31 cellular contexts compared by ENCODE assay signal in the genomic region with DNA sequence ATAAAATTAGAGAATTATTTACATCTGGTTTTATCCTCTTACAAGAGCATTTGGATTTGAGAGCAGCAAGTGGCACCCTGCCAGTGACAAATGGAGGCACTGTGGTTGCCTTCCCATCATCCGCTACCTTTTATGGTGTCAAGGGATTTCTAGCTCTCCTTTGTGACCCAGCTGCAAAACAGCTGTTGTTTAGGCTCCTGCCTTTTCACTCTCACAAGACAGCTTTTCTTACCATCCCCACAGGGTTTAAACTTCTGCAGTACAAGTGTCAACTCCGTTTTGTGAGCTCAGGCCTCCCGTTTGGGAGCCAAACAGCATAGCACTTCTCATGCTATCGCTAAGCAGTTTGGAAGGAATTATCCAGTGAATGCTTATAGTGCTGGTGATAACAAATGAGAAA.
DNase-seq lines count a peak whose midpoint lies in the region; ATAC-seq and TF ChIP-seq lines count a peak whose summit lies in the region.
"Had no signal": no experiment of that assay in that cellular context is flagged by ENCODE, and none has a peak within 500 bp of the region (broad histone marks: within the 10 kb centered on the region; RNA-seq: fewer than 3 reads in every experiment).

No MANE protein-coding gene starts in this region.

- H3K27me3 Mint-ChIP-seq in natural killer cell treated with Interleukin-12 subunit alpha and Interleukin-12 subunit beta and Interleukin-15 and Interleukin-18, amount 100 ng/mL, for 72 hours = no peaks in the 10 kb centered on the region
- H3K27me3 Mint-ChIP-seq: activated naive CD8-positive, alpha-beta T cell treated with anti-CD3 and anti-CD28 coated beads for 36 hours; effector memory CD8-positive, alpha-beta T cell; naive thymus-derived CD4-positive, alpha-beta T cell had no signal

- DNase-seq in DMS 273 (lab: John Stamatoyannopoulos, UW; ENCODE audit: unreplicated experiment) (peak; percentile 4), DMS 273 treated with DMSO at 0.1 percent for 48 hours (lab: John Stamatoyannopoulos, UW) (no peak), NCI-H82 treated with DMSO at 0.1 percent for 48 hours (lab: John Stamatoyannopoulos, UW; ENCODE audit: unreplicated experiment) (peak; percentile 17), mucosa of descending colon (peak in 1 of 3 donors; percentile 30), skeletal muscle cell (ENCODE audit: low read depth) (peak; percentile 32), cerebellar nuclear complex (lab: John Stamatoyannopoulos, UW) (no peak), RWPE1 (ENCODE audit: low spot score) (no peak)
- no peak for DNase-seq in natural killer cell treated with Interleukin-12 subunit alpha and Interleukin-12 subunit beta and Interleukin-15 and Interleukin-18, amount 100 ng/mL, for 72 hours (ENCODE audit: low spot score)
- DNase-seq: activated CD4-positive, alpha-beta T cell treated with anti-CD3 and anti-CD28 coated beads for 1 hour; activated CD8-positive, alpha-beta T cell treated with anti-CD3 and anti-CD28 coated beads, Interleukin-2, amount 10 ng/mL, durations not matched to agents 7 days and 5 days; activated effector memory CD4-positive, alpha-beta T cell treated with anti-CD3 and anti-CD28 coated beads, Interleukin-2, amount 50 U/mL, for 16 hours; activated naive CD8-positive, alpha-beta T cell treated with anti-CD3 and anti-CD28 coated beads for 36 hours; aorta; cortex of kidney; effector memory CD8-positive, alpha-beta T cell; EL; foreskin keratinocyte; GOT3; immature natural killer cell; MV-4-11; naive thymus-derived CD4-positive, alpha-beta T cell; NCI-H226; ovary; right lobe of liver; SK-N-SH; stimulated activated CD4-positive, alpha-beta T cell treated with anti-CD3 and anti-CD28 coated beads, Interleukin-15, amount 100 ng/mL, for 24 hours; stimulated activated naive CD4-positive, alpha-beta T cell; T-helper 2 cell; testis had no signal

- H3K27ac ChIP-seq in RWPE1 = no peak overlapping the region
- H3K27ac ChIP-seq: 22Rv1, cardiac muscle cell, foreskin keratinocyte, ovary, right lobe of liver, testis had no signal

- no peaks in the 10 kb centered on the region for H3K9me3 ChIP-seq in mucosa of descending colon
- H3K9me3 ChIP-seq: ovary, right lobe of liver, SK-N-SH, testis had no signal

- CTCF ChIA-PET in RWPE1 (lab: Yijun Ruan, JAX) = interaction anchor here (0.5 to 0.7 kb wide), 3 partner anchors 485 to 1628 kb away, joined by 3 to 4 read pairs (median 3); no protein-coding TSS in a partner anchor

- peak; percentile 25 for ATAC-seq in mucosa of descending colon
- ATAC-seq in natural killer cell treated with Interleukin-12 subunit alpha and Interleukin-12 subunit beta and Interleukin-15 and Interleukin-18, amount 100 ng/mL, for 72 hours = no peak
- ATAC-seq: activated CD8-positive, alpha-beta T cell treated with anti-CD3 and anti-CD28 coated beads, Interleukin-2, amount 10 ng/mL, durations not matched to agents 7 days and 5 days; effector memory CD8-positive, alpha-beta T cell; foreskin keratinocyte; naive thymus-derived CD4-positive, alpha-beta T cell; right lobe of liver had no signal

- peaks cover 9% of the 10 kb centered on the region for H3K9me3 Mint-ChIP-seq in natural killer cell treated with Interleukin-12 subunit alpha and Interleukin-12 subunit beta and Interleukin-15 and Interleukin-18, amount 100 ng/mL, for 72 hours
- H3K9me3 Mint-ChIP-seq: activated naive CD8-positive, alpha-beta T cell treated with anti-CD3 and anti-CD28 coated beads for 36 hours had no signal

- no peak overlapping the region for H3K4me3 ChIP-seq in mucosa of descending colon
- no peak overlapping the region for H3K4me3 ChIP-seq in skeletal muscle cell (ENCODE audit: low read depth, low read length)
- H3K4me3 ChIP-seq: cardiac muscle cell, ovary, right lobe of liver, testis had no signal

- no peaks in the 10 kb centered on the region for H3K36me3 ChIP-seq in mucosa of descending colon (ENCODE audit: low read depth)
- H3K36me3 ChIP-seq: cardiac muscle cell, ovary, right lobe of liver had no signal

- no peak for TF ChIP-seq CTCF in mucosa of descending colon (IDR thresholded peaks at IDR 0.05)
- no peak for TF ChIP-seq CTCF in RWPE1 (conservative IDR thresholded peaks at IDR 0.05; ENCODE audit: low read depth)

- H3K4me3 Mint-ChIP-seq in natural killer cell treated with Interleukin-12 subunit alpha and Interleukin-12 subunit beta and Interleukin-15 and Interleukin-18, amount 100 ng/mL, for 72 hours = no peak overlapping the region
- H3K4me3 Mint-ChIP-seq: activated CD8-positive, alpha-beta T cell treated with anti-CD3 and anti-CD28 coated beads, Interleukin-2, amount 10 ng/mL, durations not matched to agents 7 days and 5 days; activated naive CD8-positive, alpha-beta T cell treated with anti-CD3 and anti-CD28 coated beads for 36 hours; effector memory CD8-positive, alpha-beta T cell; immature natural killer cell; naive thymus-derived CD4-positive, alpha-beta T cell had no signal

- no peaks in the 10 kb centered on the region for H3K4me1 ChIP-seq in mucosa of descending colon (ENCODE audit: low read depth)
- H3K4me1 ChIP-seq: right lobe of liver, testis had no signal

- intact Hi-C loops in mucosa of descending colon (cut with DNase I, micrococcal nuclease) = no loop called here

- POLR2A ChIA-PET in RWPE1 (lab: Yijun Ruan, JAX; ENCODE audit: low non-redundant PET) = no interaction called here

- H3K36me3 Mint-ChIP-seq in natural killer cell treated with Interleukin-12 subunit alpha and Interleukin-12 subunit beta and Interleukin-15 and Interleukin-18, amount 100 ng/mL, for 72 hours = no peaks in the 10 kb centered on the region
- H3K36me3 Mint-ChIP-seq: activated naive CD8-positive, alpha-beta T cell treated with anti-CD3 and anti-CD28 coated beads for 36 hours; naive thymus-derived CD4-positive, alpha-beta T cell had no signal

- no peak overlapping the region for H3K27ac Mint-ChIP-seq in natural killer cell treated with Interleukin-12 subunit alpha and Interleukin-12 subunit beta and Interleukin-15 and Interleukin-18, amount 100 ng/mL, for 72 hours
- H3K27ac Mint-ChIP-seq: activated CD8-positive, alpha-beta T cell treated with anti-CD3 and anti-CD28 coated beads, Interleukin-2, amount 10 ng/mL, durations not matched to agents 7 days and 5 days; activated naive CD8-positive, alpha-beta T cell treated with anti-CD3 and anti-CD28 coated beads for 36 hours; effector memory CD8-positive, alpha-beta T cell; immature natural killer cell; naive thymus-derived CD4-positive, alpha-beta T cell had no signal

- peaks cover 4 to 6% of the 10 kb centered on the region in 2 donors for H3K4me1 Mint-ChIP-seq in natural killer cell treated with Interleukin-12 subunit alpha and Interleukin-12 subunit beta and Interleukin-15 and Interleukin-18, amount 100 ng/mL, for 72 hours (ENCODE audit: low read depth in 2 of 2)

Comparison
In these comparisons a context has a peak if more than half of its experiments do, and no peak if none do; other contexts are left out.
1. DNase-seq: peak in DMS 273 (single experiment), NCI-H82 treated with DMSO at 0.1 percent for 48 hours (single experiment) and skeletal muscle cell (single experiment); none in DMS 273 treated with DMSO at 0.1 percent for 48 hours (single experiment), cerebellar nuclear complex (0 of 2), natural killer cell treated with Interleukin-12 subunit alpha and Interleukin-12 subunit beta and Interleukin-15 and Interleukin-18, amount 100 ng/mL, for 72 hours (single experiment) and RWPE1 (single experiment).